ENCODE assay signal across 26 cellular contexts in genomic region chr7:125775319-125775718, GRCh38.
"Had no signal": no experiment of that assay in that cellular context is flagged by ENCODE, and none has a peak within 500 bp of the region (broad histone marks: within the 10 kb centered on the region; RNA-seq: fewer than 3 reads in every experiment).

No MANE protein-coding gene starts in this region.

- H3K4me3 Mint-ChIP-seq: activated naive CD4-positive, alpha-beta T cell treated with anti-CD3 and anti-CD28 coated beads, Interleukin-2, amount 10 ng/mL, durations not matched to agents 7 days and 5 days; activated T-cell treated with anti-CD3 and anti-CD28 coated beads, Interleukin-2, amount 50 U/mL, for 4 hours; central memory CD8-positive, alpha-beta T cell; mesothelial cell of epicardium; natural killer cell treated with Interleukin-12 subunit alpha and Interleukin-12 subunit beta and Interleukin-15 and Interleukin-18, amount 100 ng/mL, for 72 hours; stimulated activated naive CD8-positive, alpha-beta T cell treated with anti-CD3 and anti-CD28 coated beads, Interleukin-15, amount 100 ng/mL, for 72 hours had no signal

- H3K9me3 ChIP-seq: ascending aorta, gastrocnemius medialis, heart left ventricle, neutrophil, pancreas, right lobe of liver, suprapubic skin, transverse colon, uterus had no signal

- H3K4me1 Mint-ChIP-seq: activated naive CD4-positive, alpha-beta T cell treated with anti-CD3 and anti-CD28 coated beads, Interleukin-2, amount 10 ng/mL, durations not matched to agents 7 days and 5 days; central memory CD8-positive, alpha-beta T cell; mesothelial cell of epicardium; stimulated activated naive CD8-positive, alpha-beta T cell treated with anti-CD3 and anti-CD28 coated beads, Interleukin-15, amount 100 ng/mL, for 72 hours had no signal

- H3K36me3 ChIP-seq: ascending aorta, gastrocnemius medialis, heart left ventricle, neutrophil, pancreas, right lobe of liver, suprapubic skin, transverse colon, uterus had no signal

- H3K4me3 ChIP-seq: ascending aorta, coronary artery, gastrocnemius medialis, heart left ventricle, lung, pancreas, right lobe of liver, suprapubic skin, transverse colon, uterus had no signal

- H3K27ac Mint-ChIP-seq: activated naive CD4-positive, alpha-beta T cell treated with anti-CD3 and anti-CD28 coated beads, Interleukin-2, amount 10 ng/mL, durations not matched to agents 7 days and 5 days; mesothelial cell of epicardium; natural killer cell treated with Interleukin-12 subunit alpha and Interleukin-12 subunit beta and Interleukin-15 and Interleukin-18, amount 100 ng/mL, for 72 hours; stimulated activated naive CD8-positive, alpha-beta T cell treated with anti-CD3 and anti-CD28 coated beads, Interleukin-15, amount 100 ng/mL, for 72 hours had no signal

- ATAC-seq: activated T-cell treated with anti-CD3 and anti-CD28 coated beads, Interleukin-2, amount 50 U/mL, for 4 hours; gastrocnemius medialis; heart left ventricle; left lobe of liver; natural killer cell treated with Interleukin-12 subunit alpha and Interleukin-12 subunit beta and Interleukin-15 and Interleukin-18, amount 100 ng/mL, for 72 hours; pancreas; right lobe of liver; stimulated activated naive CD8-positive, alpha-beta T cell treated with anti-CD3 and anti-CD28 coated beads, Interleukin-15, amount 100 ng/mL, for 72 hours had no signal

- H3K36me3 Mint-ChIP-seq: activated naive CD4-positive, alpha-beta T cell treated with anti-CD3 and anti-CD28 coated beads, Interleukin-2, amount 10 ng/mL, durations not matched to agents 7 days and 5 days; mesothelial cell of epicardium had no signal

- H3K27me3 ChIP-seq: ascending aorta, gastrocnemius medialis, heart left ventricle, neutrophil, pancreas, right lobe of liver, suprapubic skin, transverse colon, uterus had no signal

- H3K27me3 Mint-ChIP-seq: activated naive CD4-positive, alpha-beta T cell treated with anti-CD3 and anti-CD28 coated beads, Interleukin-2, amount 10 ng/mL, durations not matched to agents 7 days and 5 days; central memory CD8-positive, alpha-beta T cell; natural killer cell treated with Interleukin-12 subunit alpha and Interleukin-12 subunit beta and Interleukin-15 and Interleukin-18, amount 100 ng/mL, for 72 hours; stimulated activated naive CD8-positive, alpha-beta T cell treated with anti-CD3 and anti-CD28 coated beads, Interleukin-15, amount 100 ng/mL, for 72 hours had no signal

- DNase-seq: activated CD4-positive, alpha-beta T cell treated with anti-CD3 and anti-CD28 coated beads, Interleukin-2, amount 50 U/mL, for 1 hour; activated CD8-positive, alpha-beta memory T cell treated with anti-CD3 and anti-CD28 coated beads, Interleukin-2, amount 50 U/mL, for 4 hours; activated effector memory CD4-positive, alpha-beta T cell treated with Interleukin-2 at 50 U/mL for 16 hours; activated naive CD4-positive, alpha-beta T cell treated with anti-CD3 and anti-CD28 coated beads, Interleukin-2, amount 10 ng/mL, durations not matched to agents 7 days and 5 days; activated T-cell treated with anti-CD3 and anti-CD28 coated beads, Interleukin-2, amount 50 U/mL, for 4 hours; erythroblast; gastrocnemius medialis; heart left ventricle; kidney; pancreas; right lobe of liver; small intestine; stimulated activated CD4-positive, alpha-beta T cell treated with anti-CD3 and anti-CD28 coated beads, Interleukin-15, amount 100 ng/mL, for 24 hours; stimulated activated CD4-positive, alpha-beta T cell treated with anti-CD3 and anti-CD28 coated beads, Interleukin-4, amount 100 ng/mL, for 1 hour; stimulated activated naive CD8-positive, alpha-beta T cell treated with anti-CD3 and anti-CD28 coated beads, Interleukin-15, amount 100 ng/mL, for 72 hours; transverse colon; uterus had no signal

- H3K27ac ChIP-seq: ascending aorta, coronary artery, gastrocnemius medialis, heart left ventricle, neutrophil, pancreas, right lobe of liver, suprapubic skin, transverse colon, uterus had no signal

- H3K9me3 Mint-ChIP-seq: mesothelial cell of epicardium had no signal
